In the genomic region with DNA sequence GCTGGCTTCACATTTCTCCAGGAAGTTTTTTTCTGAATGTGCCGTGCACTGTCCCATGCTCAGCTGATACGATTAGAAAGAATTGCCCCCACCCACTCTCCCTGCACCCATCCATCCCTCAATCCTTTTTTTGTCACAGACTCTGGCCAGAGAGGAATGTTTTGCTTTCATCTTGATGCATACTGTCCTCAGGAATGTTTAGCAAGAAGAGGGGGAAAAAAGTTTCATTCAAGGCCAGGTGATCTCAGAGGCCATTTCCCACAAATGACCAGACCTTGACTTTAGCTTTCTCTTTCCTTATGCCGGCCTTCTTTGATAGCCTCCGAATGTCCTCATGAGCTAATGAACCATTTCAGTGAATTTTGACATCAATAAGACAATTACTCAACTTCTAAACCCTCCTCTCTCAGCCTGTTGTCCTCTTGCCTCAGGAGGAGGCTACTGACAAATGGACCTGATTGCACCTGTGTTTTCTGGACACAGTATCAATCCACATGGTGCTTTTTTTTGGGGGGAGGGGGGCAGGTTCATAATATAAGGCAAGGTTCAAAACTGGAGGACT, we compare ENCODE assay signal across 11 cellular contexts.
DNase-seq lines count a peak whose midpoint lies in the region; ATAC-seq, FAIRE-seq and TF ChIP-seq lines count a peak whose summit lies in the region.
"Had no signal": no experiment of that assay in that cellular context is flagged by ENCODE, and none has a peak within 500 bp of the region (broad histone marks: within the 10 kb centered on the region; RNA-seq: fewer than 3 reads in every experiment).

No MANE protein-coding gene starts in this region.

- ATAC-seq in HepG2, result peak; percentile 92
- ATAC-seq in GM21619 (IDR thresholded peaks at IDR 0.05; ENCODE audit: unreplicated experiment), result no peak

- peak overlapping the region; percentile 52 for H3K4me2 ChIP-seq in HepG2 (ENCODE audit: low read depth, low read length)

- peak overlapping the region; percentile 77 for H3K27ac ChIP-seq in HepG2 (ENCODE audit: extremely low read length, insufficient read depth, low read length)

- TF ChIP-seq POLR2A in HepG2 (IDR thresholded peaks at IDR 0.05; ENCODE audit: insufficient read depth in 1 of 2, low read depth in 2 of 2, low read length in 2 of 2) (0 out of 4 replicates have a peak, but pooled peaks of 1 of the 2 experiments have one; percentile 20), GM12892 (IDR thresholded peaks at IDR 0.05; ENCODE audit: low read depth, low read length) (no peak)

- 1% methylated on average over 4 of the region's 4 CpGs for WGBS in HepG2 (ENCODE audit: low lambda C conversion rate)

- DNase-seq in AG04449 (ENCODE audit: low read depth, low spot score) (peak; percentile 58), HT1080 (ENCODE audit: low read depth) (peak; percentile 84), bronchial epithelial cell (ENCODE audit: low read depth) (peak; percentile 77), HepG2 (ENCODE audit: low spot score) (peak; percentile 99), anterior cingulate cortex (lab: John Stamatoyannopoulos, UW) (no peak), GM12892 (ENCODE audit: insufficient read length) (no peak)
- no peak for DNase-seq in activated naive CD4-positive, alpha-beta T cell treated with anti-CD3 and anti-CD28 coated beads, Interleukin-2, amount 10 ng/mL, durations not matched to agents 7 days and 5 days
- DNase-seq: C1 segment of cervical spinal cord, NCI-H187 treated with DMSO at 0.1 percent for 48 hours had no signal

- H3K79me2 ChIP-seq in HepG2 (ENCODE audit: insufficient read depth, low read length), result no peaks in the 10 kb centered on the region

- no peak for TF ChIP-seq RAD21 in HepG2 (CRISPR knock-in tag; IDR thresholded peaks at IDR 0.05)

- no peaks in the 10 kb centered on the region for H3K9me3 Mint-ChIP-seq in activated naive CD4-positive, alpha-beta T cell treated with anti-CD3 and anti-CD28 coated beads, Interleukin-2, amount 10 ng/mL, durations not matched to agents 7 days and 5 days
- H3K9me3 Mint-ChIP-seq: brain had no signal

- H3K4me3 Mint-ChIP-seq in activated naive CD4-positive, alpha-beta T cell treated with anti-CD3 and anti-CD28 coated beads, Interleukin-2, amount 10 ng/mL, durations not matched to agents 7 days and 5 days, result no peak overlapping the region
- H3K4me3 Mint-ChIP-seq: brain had no signal

- FAIRE-seq in bronchial epithelial cell (lab: Jason Lieb, UNC) (no peak), HepG2 (lab: Jason Lieb, UNC) (peak; percentile 99), GM12892 (lab: Jason Lieb, UNC) (no peak)

- peaks cover 68% of the 10 kb centered on the region for H3K4me1 ChIP-seq in HepG2 (ENCODE audit: insufficient read depth, low read length)

- in situ Hi-C loops in HepG2 (cut with HindIII; ENCODE audit: extremely low pct_ligation_motif_present, low pct_unique_long_range_greater_than_20kb), result loop anchor here (5.0 kb wide), 1 partner anchor 108 kb away; no protein-coding TSS in a partner anchor

- peak overlapping the region; percentile 51 for H3K9ac ChIP-seq in HepG2 (ENCODE audit: insufficient read depth, low read depth, low read length)

- POLR2A ChIA-PET in AG04449 (lab: Yijun Ruan, JAX) (interaction anchor here (0.7 to 5.4 kb wide), 3 partner anchors 106 to 274 kb away, joined by 4 to 46 read pairs (median 4); a partner anchor contains a TSS), HepG2 (lab: Yijun Ruan, JAX) (interaction anchor here (1.4 to 7.0 kb wide), 8 partner anchors 11 to 150 kb away, joined by 4 to 116 read pairs (median 14); a partner anchor contains a TSS)

- no peaks in the 10 kb centered on the region for H3K36me3 Mint-ChIP-seq in activated naive CD4-positive, alpha-beta T cell treated with anti-CD3 and anti-CD28 coated beads, Interleukin-2, amount 10 ng/mL, durations not matched to agents 7 days and 5 days
- H3K36me3 Mint-ChIP-seq: brain had no signal

- H3K27me3 Mint-ChIP-seq in activated naive CD4-positive, alpha-beta T cell treated with anti-CD3 and anti-CD28 coated beads, Interleukin-2, amount 10 ng/mL, durations not matched to agents 7 days and 5 days, result peaks cover 7% of the 10 kb centered on the region
- H3K27me3 Mint-ChIP-seq: brain had no signal

- H3K36me3 ChIP-seq in bronchial epithelial cell (ENCODE audit: control insufficient read depth, insufficient read depth, low read length) (no peaks in the 10 kb centered on the region), HepG2 (replicated peaks in 1 of 2; ENCODE audit: control insufficient read depth in 1 of 2, insufficient read depth in 2 of 2, low read length in 2 of 2) (no peaks in the 10 kb centered on the region)

- peaks cover 27% of the 10 kb centered on the region for H3K4me1 Mint-ChIP-seq in activated naive CD4-positive, alpha-beta T cell treated with anti-CD3 and anti-CD28 coated beads, Interleukin-2, amount 10 ng/mL, durations not matched to agents 7 days and 5 days

- H3K27ac Mint-ChIP-seq in activated naive CD4-positive, alpha-beta T cell treated with anti-CD3 and anti-CD28 coated beads, Interleukin-2, amount 10 ng/mL, durations not matched to agents 7 days and 5 days, result no peak overlapping the region

- TF ChIP-seq EP300 in HepG2 (IDR thresholded peaks at IDR 0.05; ENCODE audit: low read depth in 2 of 2, low read length in 2 of 2) (peak; percentile 76 to 97; a peak in 3 of 4 replicates), HepG2 (CRISPR knock-in tag; IDR thresholded peaks at IDR 0.05; ENCODE audit: borderline replicate concordance) (peak; percentile 97)

- CTCF ChIA-PET in AG04449 (lab: Yijun Ruan, JAX), result interaction anchor here (1.4 kb wide), 1 partner anchor 25 kb away, joined by 3 read pairs; no protein-coding TSS in a partner anchor
- CTCF ChIA-PET in HepG2 (lab: Yijun Ruan, JAX; ENCODE audit: low intra/inter-chr PET ratio, low total read pairs), result no interaction called here
- CTCF ChIA-PET in activated naive CD4-positive, alpha-beta T cell treated with anti-CD3 and anti-CD28 coated beads, Interleukin-2, amount 10 ng/mL, durations not matched to agents 7 days and 5 days (lab: Charles Lee), result interaction anchor here (1.4 kb wide), 1 partner anchor 13 kb away, joined by 4 read pairs; no protein-coding TSS in a partner anchor

- H3K27me3 ChIP-seq in bronchial epithelial cell (ENCODE audit: control insufficient read depth, insufficient read depth, low read length) (no peaks in the 10 kb centered on the region), HepG2 (ENCODE audit: control insufficient read depth in 1 of 2, insufficient read depth in 2 of 2, low read length in 2 of 2) (no peaks in the 10 kb centered on the region)

- H4K20me1 ChIP-seq in HepG2 (ENCODE audit: insufficient read depth, low read length), result no peaks in the 10 kb centered on the region

- H3K9me3 ChIP-seq in HepG2 (ENCODE audit: low read length), result no peaks in the 10 kb centered on the region

- no TSS peak for BruUV-seq in HepG2 (replicated peaks; lab: Mats Ljungman, UMichigan)

- no peak for TF ChIP-seq CTCF in AG04449 (IDR thresholded peaks at IDR 0.05; ENCODE audit: insufficient read depth, low read length, missing control alignments)
- no peak for TF ChIP-seq CTCF in bronchial epithelial cell (IDR thresholded peaks at IDR 0.05; ENCODE audit: insufficient read depth, low read length, severe bottlenecking)
- TF ChIP-seq CTCF in HepG2 (CRISPR knock-in tag; IDR thresholded peaks at IDR 0.05), result no peak

- intact Hi-C loops in HepG2 (cut with micrococcal nuclease; ENCODE audit: unreplicated experiment), result loop anchor here (1.0 to 5.0 kb wide), 2 partner anchors 78 to 104 kb away; no protein-coding TSS in a partner anchor

- H2AFZ ChIP-seq in HepG2 (ENCODE audit: low read length), result no peak overlapping the region

- no peak overlapping the region for H3K4me3 ChIP-seq in AG04449 (ENCODE audit: low read depth, low read length)
- no peak overlapping the region for H3K4me3 ChIP-seq in bronchial epithelial cell (ENCODE audit: low read depth, low read length)
- peak overlapping the region in 1 of 3 experiments; percentile 18; a peak in 1 of 6 replicates for H3K4me3 ChIP-seq in HepG2 (replicated peaks in 1 of 3; ENCODE audit: insufficient read depth in 1 of 3, low read depth in 2 of 3, low read length in 3 of 3)

TF ChIP-seq in HepG2, 621 proteins besides CTCF, POLR2A, EP300 and RAD21 (continues in another document):
- TF ChIP-seq FOXK1 (CRISPR knock-in tag; IDR thresholded peaks at IDR 0.05; ENCODE audit: borderline replicate concordance, low read depth), result peak; percentile 87
- TF ChIP-seq SALL1 (CRISPR knock-in tag; IDR thresholded peaks at IDR 0.05), result peak; percentile 78; the same call in 1 of the 2 replicates
- TF ChIP-seq GFI1 (CRISPR knock-in tag; IDR thresholded peaks at IDR 0.05; ENCODE audit: borderline replicate concordance), result no peak
- TF ChIP-seq, protein P1, sequence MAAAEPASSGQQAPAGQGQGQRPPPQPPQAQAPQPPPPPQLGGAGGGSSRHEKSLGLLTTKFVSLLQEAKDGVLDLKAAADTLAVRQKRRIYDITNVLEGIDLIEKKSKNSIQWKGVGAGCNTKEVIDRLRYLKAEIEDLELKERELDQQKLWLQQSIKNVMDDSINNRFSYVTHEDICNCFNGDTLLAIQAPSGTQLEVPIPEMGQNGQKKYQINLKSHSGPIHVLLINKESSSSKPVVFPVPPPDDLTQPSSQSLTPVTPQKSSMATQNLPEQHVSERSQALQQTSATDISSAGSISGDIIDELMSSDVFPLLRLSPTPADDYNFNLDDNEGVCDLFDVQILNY (CRISPR knock-in tag; conservative IDR thresholded peaks at IDR 0.05), result no peak
- TF ChIP-seq NR2F2 (IDR thresholded peaks at IDR 0.05; ENCODE audit: borderline replicate concordance, low read depth), result no peak
- no peak for TF ChIP-seq ZNF563 (CRISPR knock-in tag; IDR thresholded peaks at IDR 0.05)
- no peak for TF ChIP-seq NR2C2 (CRISPR knock-in tag; IDR thresholded peaks at IDR 0.05; ENCODE audit: borderline replicate concordance)
- TF ChIP-seq ZNF337 (CRISPR knock-in tag; IDR thresholded peaks at IDR 0.05; ENCODE audit: borderline replicate concordance, low read depth), result no peak
- TF ChIP-seq SATB2 (CRISPR knock-in tag; IDR thresholded peaks at IDR 0.05), result 0 out of 2 replicates have a peak, but pooled peaks have one; percentile 19
- TF ChIP-seq ZFAT (CRISPR knock-in tag; conservative IDR thresholded peaks at IDR 0.05), result no peak
- TF ChIP-seq, protein P2, sequence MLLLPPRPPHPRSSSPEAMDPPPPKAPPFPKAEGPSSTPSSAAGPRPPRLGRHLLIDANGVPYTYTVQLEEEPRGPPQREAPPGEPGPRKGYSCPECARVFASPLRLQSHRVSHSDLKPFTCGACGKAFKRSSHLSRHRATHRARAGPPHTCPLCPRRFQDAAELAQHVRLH (CRISPR knock-in tag; IDR thresholded peaks at IDR 0.05; ENCODE audit: borderline replicate concordance, low read depth), result no peak
- TF ChIP-seq NR1H2 (CRISPR knock-in tag; IDR thresholded peaks at IDR 0.05; ENCODE audit: borderline replicate concordance, low read depth), result no peak
- no peak for TF ChIP-seq ZNF17 (CRISPR knock-in tag; IDR thresholded peaks at IDR 0.05)
- peak; percentile 34; the same call in 1 of the 2 replicates for TF ChIP-seq STAG1 (CRISPR knock-in tag; IDR thresholded peaks at IDR 0.05)
- peak; percentile 74 for TF ChIP-seq HMG20B (CRISPR knock-in tag; conservative IDR thresholded peaks at IDR 0.05)
- TF ChIP-seq MBD4 (IDR thresholded peaks at IDR 0.05; ENCODE audit: borderline replicate concordance, low read length), result no peak
- no peak for TF ChIP-seq GTF3A (CRISPR knock-in tag; conservative IDR thresholded peaks at IDR 0.05)

Comparison
In these comparisons a context has a peak if more than half of its experiments do, and no peak if none do; other contexts are left out.
1. DNase-seq: peak in AG04449 (single experiment), HT1080 (single experiment), bronchial epithelial cell (single experiment) and HepG2 (single experiment); none in anterior cingulate cortex (0 of 58), activated naive CD4-positive, alpha-beta T cell treated with anti-CD3 and anti-CD28 coated beads, Interleukin-2, amount 10 ng/mL, durations not matched to agents 7 days and 5 days (single experiment) and GM12892 (single experiment).